Comparison of ENCODE assay signal across 38 cellular contexts in the genomic region with DNA sequence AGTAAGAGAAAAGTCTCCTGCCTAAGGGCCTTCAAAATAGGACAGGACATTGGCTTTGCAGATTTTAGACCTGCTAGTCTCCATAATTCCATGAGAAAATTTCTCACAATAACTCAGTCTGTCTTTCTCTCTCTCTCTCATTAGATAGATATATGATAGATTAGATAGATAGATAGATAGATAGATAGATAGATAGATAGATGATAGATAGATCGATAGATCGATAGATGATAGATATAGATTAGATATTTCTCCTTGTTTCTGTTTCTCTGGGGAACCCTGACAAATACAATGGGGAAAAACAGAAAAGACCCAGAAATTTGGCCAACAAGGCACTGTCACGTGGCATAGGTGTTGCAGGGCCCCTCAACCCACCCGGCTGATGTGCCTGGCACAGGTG.
"Had no signal": no experiment of that assay in that cellular context is flagged by ENCODE, and none has a peak within 500 bp of the region (broad histone marks: within the 10 kb centered on the region; RNA-seq: fewer than 3 reads in every experiment).

No MANE protein-coding gene starts in this region.

- FAIRE-seq: astrocyte, bronchial epithelial cell had no signal

- H3K27ac Mint-ChIP-seq: activated naive CD4-positive, alpha-beta T cell treated with anti-CD3 and anti-CD28 coated beads for 36 hours; activated naive CD4-positive, alpha-beta T cell treated with anti-CD3 and anti-CD28 coated beads, Interleukin-2, amount 10 ng/mL, durations not matched to agents 7 days and 5 days; activated naive CD4-positive, alpha-beta T cell treated with anti-CD3 and anti-CD28 coated beads, Interleukin-2, amount 50 U/mL, for 24 hours; activated naive CD4-positive, alpha-beta T cell treated with anti-CD3 and anti-CD28 coated beads, Interleukin-2, amount 50 U/mL, for 72 hours; activated naive CD8-positive, alpha-beta T cell; activated naive CD8-positive, alpha-beta T cell treated with anti-CD3 and anti-CD28 coated beads for 36 hours; activated naive CD8-positive, alpha-beta T cell treated with anti-CD3 and anti-CD28 coated beads, Interleukin-2, amount 10 ng/mL, durations not matched to agents 7 days and 5 days; activated naive CD8-positive, alpha-beta T cell treated with anti-CD3 and anti-CD28 coated beads, Interleukin-2, amount 50 U/mL, for 24 hours; activated T-cell treated with anti-CD3 and anti-CD28 coated beads, Interleukin-2, amount 50 U/mL, for 24 hours; activated T-cell treated with anti-CD3 and anti-CD28 coated beads, Interleukin-2, amount 50 U/mL, for 72 hours; activated T-helper 1 cell treated with anti-CD3 and anti-CD28 coated beads, Interleukin-12 subunit alpha, Interleukin-12 subunit beta, Interleukin-2, Interleukin-4 antibody, amounts not matched to agents 30 ng/mL and 10 ng/mL and 1 ng/mL, durations not matched to agents 14 hours and 24 hours and 36 hours; activated T-helper 17 cell treated with anti-CD3 and anti-CD28 coated beads, Interleukin-2, amount 50 U/mL, for 72 hours; activated T-helper 2 cell treated with anti-CD3 and anti-CD28 coated beads, Interferon-gamma antibody, Interleukin-2, Interleukin-4, amounts not matched to agents 10 μg/mL and 5 μg/mL and 100 μg/mL, durations not matched to agents 14 hours and 24 hours and 36 hours had no signal

- H3K36me3 Mint-ChIP-seq: activated naive CD4-positive, alpha-beta T cell treated with anti-CD3 and anti-CD28 coated beads, Interleukin-2, amount 10 ng/mL, durations not matched to agents 7 days and 5 days; activated naive CD4-positive, alpha-beta T cell treated with anti-CD3 and anti-CD28 coated beads, Interleukin-2, amount 50 U/mL, for 24 hours; activated naive CD4-positive, alpha-beta T cell treated with anti-CD3 and anti-CD28 coated beads, Interleukin-2, amount 50 U/mL, for 72 hours; activated naive CD8-positive, alpha-beta T cell; activated naive CD8-positive, alpha-beta T cell treated with anti-CD3 and anti-CD28 coated beads for 36 hours; activated naive CD8-positive, alpha-beta T cell treated with anti-CD3 and anti-CD28 coated beads, Interleukin-2, amount 10 ng/mL, durations not matched to agents 7 days and 5 days; brain had no signal

- H3K27me3 ChIP-seq: ascending aorta, body of pancreas, breast epithelium, cardiac muscle cell had no signal

- H3K36me3 ChIP-seq: adrenal gland, ascending aorta, brain microvascular endothelial cell, breast epithelium, cardiac muscle cell had no signal

- H3K9me3 Mint-ChIP-seq: activated naive CD4-positive, alpha-beta T cell treated with anti-CD3 and anti-CD28 coated beads for 36 hours; activated naive CD4-positive, alpha-beta T cell treated with anti-CD3 and anti-CD28 coated beads, Interleukin-2, amount 10 ng/mL, durations not matched to agents 7 days and 5 days; activated naive CD4-positive, alpha-beta T cell treated with anti-CD3 and anti-CD28 coated beads, Interleukin-2, amount 50 U/mL, for 24 hours; activated naive CD4-positive, alpha-beta T cell treated with anti-CD3 and anti-CD28 coated beads, Interleukin-2, amount 50 U/mL, for 72 hours; activated naive CD8-positive, alpha-beta T cell treated with anti-CD3 and anti-CD28 coated beads for 36 hours; activated naive CD8-positive, alpha-beta T cell treated with anti-CD3 and anti-CD28 coated beads, Interleukin-2, amount 10 ng/mL, durations not matched to agents 7 days and 5 days; activated naive CD8-positive, alpha-beta T cell treated with anti-CD3 and anti-CD28 coated beads, Interleukin-2, amount 50 U/mL, for 24 hours; activated T-cell treated with anti-CD3 and anti-CD28 coated beads, Interleukin-2, amount 50 U/mL, for 24 hours; activated T-cell treated with anti-CD3 and anti-CD28 coated beads, Interleukin-2, amount 50 U/mL, for 4 hours; activated T-cell treated with anti-CD3 and anti-CD28 coated beads, Interleukin-2, amount 50 U/mL, for 72 hours; activated T-helper 1 cell treated with anti-CD3 and anti-CD28 coated beads, Interleukin-12 subunit alpha, Interleukin-12 subunit beta, Interleukin-2, Interleukin-4 antibody, amounts not matched to agents 30 ng/mL and 10 ng/mL and 1 ng/mL, durations not matched to agents 14 hours and 24 hours and 36 hours; activated T-helper 17 cell treated with anti-CD3 and anti-CD28 coated beads, Interleukin-2, amount 50 U/mL, for 72 hours; activated T-helper 2 cell treated with anti-CD3 and anti-CD28 coated beads, Interferon-gamma antibody, Interleukin-2, Interleukin-4, amounts not matched to agents 10 μg/mL and 5 μg/mL and 100 μg/mL, durations not matched to agents 14 hours and 24 hours and 36 hours; central memory CD8-positive, alpha-beta T cell had no signal

- H3K27me3 Mint-ChIP-seq: brain had no signal

- H3K4me1 Mint-ChIP-seq: activated naive CD4-positive, alpha-beta T cell treated with anti-CD3 and anti-CD28 coated beads, Interleukin-2, amount 10 ng/mL, durations not matched to agents 7 days and 5 days; activated naive CD4-positive, alpha-beta T cell treated with anti-CD3 and anti-CD28 coated beads, Interleukin-2, amount 50 U/mL, for 24 hours; activated naive CD8-positive, alpha-beta T cell treated with anti-CD3 and anti-CD28 coated beads for 36 hours; activated naive CD8-positive, alpha-beta T cell treated with anti-CD3 and anti-CD28 coated beads, Interleukin-2, amount 10 ng/mL, durations not matched to agents 7 days and 5 days; activated naive CD8-positive, alpha-beta T cell treated with anti-CD3 and anti-CD28 coated beads, Interleukin-2, amount 50 U/mL, for 24 hours; activated T-helper 17 cell treated with anti-CD3 and anti-CD28 coated beads, Interleukin-2, amount 50 U/mL, for 72 hours; central memory CD8-positive, alpha-beta T cell had no signal

- H3K4me3 ChIP-seq: adrenal gland, ascending aorta, body of pancreas, breast epithelium, cardiac muscle cell had no signal

- DNase-seq: activated effector memory CD4-positive, alpha-beta T cell treated with Interleukin-2 at 50 U/mL for 16 hours; activated gamma-delta T cell; activated gamma-delta T cell treated with Interleukin-2 at 50 U/mL for 16 hours; activated naive CD4-positive, alpha-beta T cell; activated naive CD4-positive, alpha-beta T cell treated with anti-CD3 and anti-CD28 coated beads for 36 hours; activated naive CD4-positive, alpha-beta T cell treated with anti-CD3 and anti-CD28 coated beads, Interleukin-2, amount 10 ng/mL, durations not matched to agents 7 days and 5 days; activated naive CD4-positive, alpha-beta T cell treated with anti-CD3 and anti-CD28 coated beads, Interleukin-2, amount 50 U/mL, for 16 hours; activated naive CD4-positive, alpha-beta T cell treated with Interleukin-2 at 50 U/mL for 16 hours; activated naive CD8-positive, alpha-beta T cell treated with anti-CD3 and anti-CD28 coated beads for 36 hours; activated naive CD8-positive, alpha-beta T cell treated with anti-CD3 and anti-CD28 coated beads, Interleukin-2, amount 10 ng/mL, durations not matched to agents 7 days and 5 days; activated naive CD8-positive, alpha-beta T cell treated with anti-CD3 and anti-CD28 coated beads, Interleukin-2, amount 50 U/mL, for 24 hours; activated T-cell treated with anti-CD3 and anti-CD28 coated beads, Interleukin-2, amount 50 U/mL, for 24 hours; activated T-cell treated with anti-CD3 and anti-CD28 coated beads, Interleukin-2, amount 50 U/mL, for 4 hours; activated T-cell treated with anti-CD3 and anti-CD28 coated beads, Interleukin-2, amount 50 U/mL, for 48 hours; activated T-cell treated with anti-CD3 and anti-CD28 coated beads, Interleukin-2, amount 50 U/mL, for 72 hours; adrenal gland; amniotic stem cell; amygdala; anterior cingulate cortex; aorta; body of pancreas; brain microvascular endothelial cell; caudate nucleus; central memory CD4-positive, alpha-beta T cell; cerebellar nuclear complex had no signal

- ATAC-seq: activated naive CD4-positive, alpha-beta T cell treated with anti-CD3 and anti-CD28 coated beads, Interleukin-2, amount 50 U/mL, for 72 hours; activated naive CD8-positive, alpha-beta T cell treated with anti-CD3 and anti-CD28 coated beads, Interleukin-2, amount 50 U/mL, for 24 hours; activated T-cell treated with anti-CD3 and anti-CD28 coated beads, Interleukin-2, amount 50 U/mL, for 4 hours; activated T-cell treated with anti-CD3 and anti-CD28 coated beads, Interleukin-2, amount 50 U/mL, for 72 hours; activated T-helper 17 cell treated with anti-CD3 and anti-CD28 coated beads, Interleukin-2, amount 50 U/mL, for 72 hours; body of pancreas had no signal

- H3K4me3 Mint-ChIP-seq: activated naive CD4-positive, alpha-beta T cell treated with anti-CD3 and anti-CD28 coated beads for 36 hours; activated naive CD4-positive, alpha-beta T cell treated with anti-CD3 and anti-CD28 coated beads, Interleukin-2, amount 10 ng/mL, durations not matched to agents 7 days and 5 days; activated naive CD4-positive, alpha-beta T cell treated with anti-CD3 and anti-CD28 coated beads, Interleukin-2, amount 50 U/mL, for 24 hours; activated naive CD8-positive, alpha-beta T cell; activated naive CD8-positive, alpha-beta T cell treated with anti-CD3 and anti-CD28 coated beads for 36 hours; activated naive CD8-positive, alpha-beta T cell treated with anti-CD3 and anti-CD28 coated beads, Interleukin-2, amount 10 ng/mL, durations not matched to agents 7 days and 5 days; activated naive CD8-positive, alpha-beta T cell treated with anti-CD3 and anti-CD28 coated beads, Interleukin-2, amount 50 U/mL, for 24 hours; activated T-cell treated with anti-CD3 and anti-CD28 coated beads, Interleukin-2, amount 50 U/mL, for 24 hours; activated T-cell treated with anti-CD3 and anti-CD28 coated beads, Interleukin-2, amount 50 U/mL, for 4 hours; activated T-cell treated with anti-CD3 and anti-CD28 coated beads, Interleukin-2, amount 50 U/mL, for 72 hours; activated T-helper 1 cell treated with anti-CD3 and anti-CD28 coated beads, Interleukin-12 subunit alpha, Interleukin-12 subunit beta, Interleukin-2, Interleukin-4 antibody, amounts not matched to agents 30 ng/mL and 10 ng/mL and 1 ng/mL, durations not matched to agents 14 hours and 24 hours and 36 hours; activated T-helper 17 cell treated with anti-CD3 and anti-CD28 coated beads, Interleukin-2, amount 50 U/mL, for 72 hours; central memory CD8-positive, alpha-beta T cell had no signal

- H3K4me1 ChIP-seq: adrenal gland, breast epithelium had no signal

- H3K27ac ChIP-seq: adrenal gland, ascending aorta, body of pancreas, brain microvascular endothelial cell, breast epithelium, cardiac muscle cell had no signal

- H3K9me3 ChIP-seq: adrenal gland, ascending aorta, body of pancreas, breast epithelium had no signal
